In the genomic region with DNA sequence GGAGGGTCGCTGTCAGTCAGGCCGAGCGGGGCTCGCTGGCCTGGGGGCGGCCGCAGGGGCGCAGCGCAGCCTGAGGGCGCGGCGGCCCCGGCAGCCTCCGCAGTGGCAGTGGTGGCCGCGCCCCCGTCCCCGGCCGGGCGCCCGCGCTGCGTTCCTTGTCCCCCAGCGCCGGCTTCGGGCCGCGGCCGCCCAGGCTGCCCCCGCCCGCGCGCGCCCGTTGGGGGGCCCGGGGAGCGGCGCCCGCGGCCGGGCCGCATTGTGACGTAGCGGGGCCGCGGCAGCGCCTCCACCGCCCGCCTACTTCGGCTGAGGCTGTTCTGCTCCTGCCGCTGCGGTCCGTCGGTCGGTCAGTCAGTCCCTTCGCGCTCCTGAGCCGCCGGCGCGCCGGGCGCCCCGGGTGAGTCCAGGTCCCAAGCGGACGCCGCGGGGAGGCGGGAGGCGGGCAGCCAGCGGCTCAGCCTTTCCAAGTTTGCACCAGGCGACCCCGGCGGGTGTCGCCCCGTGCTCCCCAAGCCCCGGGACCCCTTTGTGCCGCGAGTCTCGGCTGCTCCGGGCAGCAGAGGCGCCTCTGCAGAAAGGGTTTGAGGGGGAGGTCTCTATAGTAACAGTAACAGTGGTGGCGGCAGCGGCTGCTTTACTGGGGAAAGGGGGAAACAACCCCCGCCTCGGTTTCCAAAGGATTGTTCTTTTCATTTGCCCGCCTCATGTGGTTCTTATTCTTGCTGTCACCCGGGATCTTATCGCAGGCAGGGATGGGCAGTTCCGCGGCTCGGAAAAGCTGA, we compare ENCODE assay signal across 8 cellular contexts. TPM values are rescaled to one million over a fixed set of nuclear protein-coding genes. Genes with fewer than 3 reads are reported as not detected.
DNase-seq lines count a peak whose midpoint lies in the region; ATAC-seq and TF ChIP-seq lines count a peak whose summit lies in the region.

A gene (plus strand): TSS at position 350 of the 782 bp plus-strand sequence. CDS start 78,898 bp downstream, outside the sequence.

- peak within 1 kb of the TSS; percentile 47 to 67 (median 56) for H3K4me3 ChIP-seq in BLaER1 treated with 17β-estradiol and CSF1 and Interleukin-3, amounts not matched to agents 10 nM and 100 nM
- H3K4me3 ChIP-seq in MM.1S (ENCODE audit: low read length) (peak within 1 kb of the TSS; percentile 62), breast epithelium (peak within 1 kb of the TSS; percentile 60 to 84 (median 70)), skeletal muscle tissue (ENCODE audit: low read length in 3 of 3) (peak within 1 kb of the TSS; percentile 58 to 78 (median 65))

- H3K4me1 ChIP-seq in BLaER1 treated with 17β-estradiol and CSF1 and Interleukin-3, amounts not matched to agents 10 nM and 100 nM: no peaks in the 10 kb centered on the region; a peak in 1 of 20 replicates
- peaks cover 22% of the 10 kb centered on the region for H3K4me1 ChIP-seq in MM.1S (ENCODE audit: low read length)
- no peaks in the 10 kb centered on the region for H3K4me1 ChIP-seq in breast epithelium
- peaks cover 11 to 14% (median 12%) of the 10 kb centered on the region in 3 donors for H3K4me1 ChIP-seq in skeletal muscle tissue (ENCODE audit: control insufficient read depth in 3 of 3, insufficient read depth in 3 of 3, low read length in 3 of 3)

- peaks cover 23% of the 10 kb centered on the region for H3F3A ChIP-seq in MM.1S (ENCODE audit: insufficient read depth, low read length)

- no peaks in the 10 kb centered on the region for H3K9me2 ChIP-seq in MM.1S (replicated peaks; ENCODE audit: insufficient read depth, low read length)

- ATAC-seq in GM19397 (IDR thresholded peaks at IDR 0.05; ENCODE audit: unreplicated experiment): peak; percentile 69

- peaks cover 37% of the 10 kb centered on the region for H3K79me2 ChIP-seq in MM.1S (ENCODE audit: low read length)

- peak within 1 kb of the TSS; percentile 86 for H2AFZ ChIP-seq in MM.1S (ENCODE audit: low read length)

- TF ChIP-seq POLR2A in breast epithelium (IDR thresholded peaks at IDR 0.05): no peak

- H3K9me3 ChIP-seq in BLaER1 treated with 17β-estradiol and CSF1 and Interleukin-3, amounts not matched to agents 10 nM and 100 nM (replicated peaks in 1 of 11): peaks cover 4 to 18% (median 8%) of the 10 kb centered on the region in 11 experiments; a peak in 9 of 22 replicates
- H3K9me3 ChIP-seq in MM.1S (replicated peaks; ENCODE audit: insufficient read depth, low read length): no peaks in the 10 kb centered on the region
- no peaks in the 10 kb centered on the region for H3K9me3 ChIP-seq in breast epithelium
- H3K9me3 ChIP-seq in skeletal muscle tissue (ENCODE audit: control insufficient read depth in 3 of 3, low read length in 3 of 3): no peaks in the 10 kb centered on the region

- peak; percentile 65 for DNase-seq in MM.1S
- DNase-seq in breast epithelium (ENCODE audit: low spot score in 2 of 2): no peak
- DNase-seq in iPS-NIHi7 (ENCODE audit: extremely low spot score): peak; percentile 59
- DNase-seq in stimulated activated CD8-positive, alpha-beta memory T cell treated with anti-CD3 and anti-CD28 coated beads, Interleukin-4, amount 100 ng/mL, for 48 hours: no peak
- DNase-seq in effector CD8-positive, alpha-beta T cell (lab: John Stamatoyannopoulos, UW): no peak

- peaks cover 40 to 56% (median 48%) of the 10 kb centered on the region in 11 experiments for H3K27me3 ChIP-seq in BLaER1 treated with 17β-estradiol and CSF1 and Interleukin-3, amounts not matched to agents 10 nM and 100 nM
- H3K27me3 ChIP-seq in MM.1S (replicated peaks; ENCODE audit: insufficient read depth, low read length) (no peaks in the 10 kb centered on the region), breast epithelium (peaks cover 0 to 8% of the 10 kb centered on the region in 2 donors), skeletal muscle tissue (ENCODE audit: control insufficient read depth in 3 of 3, insufficient read depth in 3 of 3, low read length in 3 of 3) (peaks cover 5 to 23% (median 18%) of the 10 kb centered on the region in 3 donors)

- no peak for TF ChIP-seq CTCF in MM.1S (IDR thresholded peaks at IDR 0.05; ENCODE audit: low read length)
- TF ChIP-seq CTCF in breast epithelium (IDR thresholded peaks at IDR 0.05): no peak

- H3K36me3 ChIP-seq in BLaER1 treated with 17β-estradiol and CSF1 and Interleukin-3, amounts not matched to agents 10 nM and 100 nM: no peaks in the 10 kb centered on the region
- H3K36me3 ChIP-seq in MM.1S (replicated peaks; ENCODE audit: insufficient read depth, low read length) (no peaks in the 10 kb centered on the region), breast epithelium (no peaks in the 10 kb centered on the region), skeletal muscle tissue (ENCODE audit: control insufficient read depth in 3 of 3, insufficient read depth in 3 of 3, low read length in 3 of 3) (no peaks in the 10 kb centered on the region)

- H4K20me1 ChIP-seq in BLaER1 treated with 17β-estradiol and CSF1 and Interleukin-3, amounts not matched to agents 10 nM and 100 nM: no peaks in the 10 kb centered on the region
- no peaks in the 10 kb centered on the region for H4K20me1 ChIP-seq in MM.1S (ENCODE audit: insufficient read depth, low read length)

- no peak within 1 kb of the TSS for H3K27ac ChIP-seq in BLaER1 treated with 17β-estradiol and CSF1 and Interleukin-3, amounts not matched to agents 10 nM and 100 nM
- peak within 1 kb of the TSS; percentile 82; the same call in 1 of the 2 replicates for H3K27ac ChIP-seq in MM.1S (ENCODE audit: low read length)
- H3K27ac ChIP-seq in breast epithelium: peak within 1 kb of the TSS; percentile 61 to 76
- peak within 1 kb of the TSS; percentile 39 for H3K27ac ChIP-seq in skeletal muscle tissue (ENCODE audit: low read depth, low read length)

- peak within 1 kb of the TSS in 3 of 11 experiments; percentile 18 to 30 (median 21); a peak in 1 of 22 replicates for H3K9ac ChIP-seq in BLaER1 treated with 17β-estradiol and CSF1 and Interleukin-3, amounts not matched to agents 10 nM and 100 nM
- H3K9ac ChIP-seq in MM.1S (ENCODE audit: low read length) (peak within 1 kb of the TSS; percentile 58), skeletal muscle tissue (ENCODE audit: low read depth in 1 of 3, low read length in 3 of 3) (peak within 1 kb of the TSS; percentile 34 to 60 (median 45))

- intact Hi-C loops in breast epithelium (cut with DNase I; ENCODE audit: low total_unique reads): no loop called here

- peak within 1 kb of the TSS; percentile 66 to 86 (median 77) for H3K4me2 ChIP-seq in BLaER1 treated with 17β-estradiol and CSF1 and Interleukin-3, amounts not matched to agents 10 nM and 100 nM
- peak within 1 kb of the TSS; percentile 69 for H3K4me2 ChIP-seq in MM.1S (ENCODE audit: low read depth, low read length)

RNA-seq across cellular contexts. Expression of the gene that starts here (rescaled TPM):
- total RNA-seq in breast epithelium (10 to 100 TPM in 2 of 3 donors, 1 to 10 TPM in 1; 9.8 to 15.4 (median 10.9) TPM), skeletal muscle tissue (6.8 TPM)

Comparison
In these comparisons a context has a peak if more than half of its experiments do, and no peak if none do; other contexts are left out.
1. H3K27ac ChIP-seq: peak in MM.1S (single experiment), breast epithelium (2 of 2) and skeletal muscle tissue (single experiment); none in BLaER1 treated with 17β-estradiol and CSF1 and Interleukin-3, amounts not matched to agents 10 nM and 100 nM (0 of 11).
2. DNase-seq: peak in MM.1S (single experiment) and iPS-NIHi7 (single experiment); none in breast epithelium (0 of 2), stimulated activated CD8-positive, alpha-beta memory T cell treated with anti-CD3 and anti-CD28 coated beads, Interleukin-4, amount 100 ng/mL, for 48 hours (single experiment) and effector CD8-positive, alpha-beta T cell (single experiment).
3. Peak in every context shown above with its lines, with median percentiles within 50 percentile points of each other: H3K4me3 ChIP-seq.